9 cellular contexts compared by ENCODE assay signal in the genomic region with DNA sequence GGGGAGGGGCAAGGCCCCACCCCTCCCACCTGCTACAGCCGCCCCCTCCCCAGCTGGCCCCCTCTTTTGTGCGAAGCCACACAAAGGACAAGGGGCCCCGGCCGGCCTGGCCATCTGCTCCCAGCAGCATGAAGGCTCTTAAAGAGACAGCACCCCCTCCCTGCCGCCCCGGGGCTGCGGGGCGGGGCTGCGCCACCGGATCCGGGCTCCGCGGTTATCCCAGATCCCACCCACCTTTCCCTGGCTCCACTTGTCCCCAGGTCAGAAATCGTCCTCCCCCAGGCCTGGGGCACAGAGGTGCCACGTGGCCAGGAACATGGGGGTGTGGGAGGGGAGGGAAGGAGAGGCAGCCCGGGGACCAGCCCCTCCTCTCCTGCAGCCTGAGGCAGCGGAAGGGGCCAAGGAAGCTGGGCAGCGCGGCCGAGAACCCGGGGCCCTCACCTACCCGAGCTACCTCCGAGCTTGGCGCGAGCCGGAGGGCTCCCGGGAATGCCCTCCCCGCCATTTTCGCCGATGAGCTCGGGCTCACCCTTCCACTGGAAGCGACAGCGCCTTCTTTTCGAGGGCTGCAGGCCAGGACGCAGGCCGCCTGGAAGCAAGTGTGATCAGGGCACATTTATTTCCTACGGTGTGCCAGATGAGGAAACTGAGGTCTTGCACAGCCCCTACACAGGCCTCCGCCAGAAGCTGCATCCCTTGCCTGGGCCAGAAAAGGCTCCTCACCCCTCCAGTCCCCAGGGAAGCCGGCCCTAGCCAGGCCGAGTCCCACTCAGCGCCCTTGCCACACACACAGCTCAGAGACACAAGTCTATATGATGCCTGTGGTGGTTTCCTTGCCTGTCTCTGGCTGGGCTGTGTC. TPM values are rescaled to one million over a fixed set of nuclear protein-coding genes. Genes with fewer than 3 reads are reported as not detected.
DNase-seq lines count a peak whose midpoint lies in the region; ATAC-seq and TF ChIP-seq lines count a peak whose summit lies in the region.
"Had no signal": no experiment of that assay in that cellular context is flagged by ENCODE, and none has a peak within 500 bp of the region (broad histone marks: within the 10 kb centered on the region; RNA-seq: fewer than 3 reads in every experiment).

No MANE protein-coding gene starts in this region.

- 47% methylated on average over 15 of the region's 41 CpGs for WGBS in mammary epithelial cell (ENCODE audit: low coverage, missing lambda C conversion rate)
- 13% methylated on average over 28 to 37 of the region's 41 CpGs for WGBS in mesodermal cell (ENCODE audit: insufficient coverage in 2 of 2), 2 experiments

- H3K4me1 ChIP-seq in breast epithelium (peaks cover 4 to 31% of the 10 kb centered on the region in 2 donors), mammary epithelial cell (ENCODE audit: insufficient read depth, low read length) (peaks cover 16% of the 10 kb centered on the region), mesodermal cell (ENCODE audit: control insufficient read depth, insufficient read depth, low read length, poor library complexity, severe bottlenecking) (peaks cover 29% of the 10 kb centered on the region), vagina (peaks cover 56% of the 10 kb centered on the region)

- H3K27ac ChIP-seq in breast epithelium: peak overlapping the region; percentile 82 to 83
- no peak overlapping the region for H3K27ac ChIP-seq in mammary epithelial cell (ENCODE audit: insufficient read depth, low read depth, low read length)
- H3K27ac ChIP-seq in mesodermal cell (ENCODE audit: low read depth, low read length, severe bottlenecking): peak overlapping the region; percentile 89
- H3K27ac ChIP-seq in vagina: peak overlapping the region; percentile 81
- H3K27ac ChIP-seq: C4-2B had no signal

- no peaks in the 10 kb centered on the region for H3K36me3 Mint-ChIP-seq in activated CD4-positive, alpha-beta memory T cell treated with anti-CD3 and anti-CD28 coated beads for 36 hours

- H3K4me2 ChIP-seq in mammary epithelial cell (ENCODE audit: insufficient read depth, low read depth, low read length): no peak overlapping the region

- H3K27ac Mint-ChIP-seq in activated CD4-positive, alpha-beta memory T cell treated with anti-CD3 and anti-CD28 coated beads for 36 hours: no peak overlapping the region

- BruUV-seq in mammary epithelial cell (replicated peaks; lab: Mats Ljungman, UMichigan): no TSS peak

- no peaks in the 10 kb centered on the region for H4K20me1 ChIP-seq in mammary epithelial cell (ENCODE audit: insufficient read depth, low read length)

- no peak overlapping the region for H3K4me3 Mint-ChIP-seq in activated CD4-positive, alpha-beta memory T cell treated with anti-CD3 and anti-CD28 coated beads for 36 hours

- in situ Hi-C loops in mammary epithelial cell (cut with MboI; ENCODE audit: low sequenced_read_pairs in 2 of 2): no loop called here

- DNase-seq in breast epithelium (ENCODE audit: low spot score in 2 of 2) (no peak), mammary epithelial cell (no peak), cerebellum (ENCODE audit: low spot score) (peak; percentile 72), vagina (ENCODE audit: extremely low spot score in 2 of 2) (no peak)
- no peak for DNase-seq in activated CD4-positive, alpha-beta memory T cell treated with anti-CD3 and anti-CD28 coated beads for 36 hours

- H3K27me3 ChIP-seq in breast epithelium (no peaks in the 10 kb centered on the region), mammary epithelial cell (ENCODE audit: insufficient read depth, low read length) (peaks cover 9% of the 10 kb centered on the region), vagina (no peaks in the 10 kb centered on the region)

- POLR2A ChIA-PET in activated CD4-positive, alpha-beta memory T cell treated with anti-CD3 and anti-CD28 coated beads for 36 hours (lab: Charles Lee): no interaction called here

- ATAC-seq in HG03571 (IDR thresholded peaks at IDR 0.05; ENCODE audit: unreplicated experiment): no peak
- no peak for ATAC-seq in HG03457 (IDR thresholded peaks at IDR 0.05; ENCODE audit: unreplicated experiment)

- TF ChIP-seq POLR2A in breast epithelium (IDR thresholded peaks at IDR 0.05): no peak
- no peak for TF ChIP-seq POLR2A in vagina (IDR thresholded peaks at IDR 0.05)

- peaks cover 16% of the 10 kb centered on the region for H3K4me1 Mint-ChIP-seq in activated CD4-positive, alpha-beta memory T cell treated with anti-CD3 and anti-CD28 coated beads for 36 hours (ENCODE audit: low read depth)

- H3K9me3 ChIP-seq in breast epithelium (no peaks in the 10 kb centered on the region), mammary epithelial cell (replicated peaks; ENCODE audit: insufficient read depth, low read length) (no peaks in the 10 kb centered on the region), mesodermal cell (ENCODE audit: control insufficient read depth, low read length) (no peaks in the 10 kb centered on the region), vagina (no peaks in the 10 kb centered on the region)

- H3K27me3 Mint-ChIP-seq in activated CD4-positive, alpha-beta memory T cell treated with anti-CD3 and anti-CD28 coated beads for 36 hours: no peaks in the 10 kb centered on the region

- H3K79me2 ChIP-seq in mammary epithelial cell (ENCODE audit: insufficient read depth, low read length): no peaks in the 10 kb centered on the region

- CTCF ChIA-PET in mammary epithelial cell (lab: Charles Lee; ENCODE audit: low non-redundant PET): no interaction called here
- CTCF ChIA-PET in activated CD4-positive, alpha-beta memory T cell treated with anti-CD3 and anti-CD28 coated beads for 36 hours (lab: Charles Lee): interaction anchor here (1.1 to 4.5 kb wide), 5 partner anchors 13 to 82 kb away, joined by 3 to 36 read pairs (median 4); partner anchors contain the start of gene MARK2

- no peaks in the 10 kb centered on the region for H3K9me3 Mint-ChIP-seq in activated CD4-positive, alpha-beta memory T cell treated with anti-CD3 and anti-CD28 coated beads for 36 hours

- H3K36me3 ChIP-seq in breast epithelium: no peaks in the 10 kb centered on the region
- no peaks in the 10 kb centered on the region for H3K36me3 ChIP-seq in mammary epithelial cell (ENCODE audit: insufficient read depth, low read length)
- peaks cover 8% of the 10 kb centered on the region for H3K36me3 ChIP-seq in mesodermal cell (ENCODE audit: control insufficient read depth, insufficient read depth, low read length)
- H3K36me3 ChIP-seq in vagina: no peaks in the 10 kb centered on the region

- H3K4me3 ChIP-seq in breast epithelium: peak overlapping the region; percentile 38 to 62 (median 42)
- H3K4me3 ChIP-seq in mammary epithelial cell (replicated peaks in 1 of 3; ENCODE audit: insufficient read depth in 1 of 3, low read depth in 2 of 3, low read length in 3 of 3): no peak overlapping the region
- peak overlapping the region; percentile 18 for H3K4me3 ChIP-seq in mesodermal cell (ENCODE audit: extremely low read depth, insufficient read depth, low read length, poor library complexity, severe bottlenecking)
- peak overlapping the region; percentile 23 to 27 for H3K4me3 ChIP-seq in vagina

- dilution Hi-C loops in mammary epithelial cell (cut with HindIII; ENCODE audit: low sequenced_read_pairs): no loop called here

- no peak overlapping the region for H2AFZ ChIP-seq in mammary epithelial cell (ENCODE audit: low read depth, low read length)

- TF ChIP-seq CTCF in breast epithelium (IDR thresholded peaks at IDR 0.05) (no peak), mammary epithelial cell (conservative IDR thresholded peaks at IDR 0.05 in 1 of 2, IDR thresholded peaks at IDR 0.05 in 1 of 2; ENCODE audit: extremely low read depth in 1 of 2, insufficient read depth in 1 of 2, low read depth in 1 of 2, low read length in 2 of 2) (no peak), vagina (IDR thresholded peaks at IDR 0.05) (no peak)

- intact Hi-C loops in breast epithelium (cut with DNase I; ENCODE audit: low total_unique reads) (loop anchor here (5.0 kb wide), 1 partner anchor 248 kb away; the partner anchor contains the start of gene MACROD1), mammary epithelial cell (cut with micrococcal nuclease) (no loop called here), vagina (cut with DNase I) (no loop called here)
- intact Hi-C loops in activated CD4-positive, alpha-beta memory T cell treated with anti-CD3 and anti-CD28 coated beads for 36 hours (cut with micrococcal nuclease): loop anchor here (2.0 kb wide), 2 partner anchors 19 to 83 kb away; partner anchors contain the start of gene NAA40

- H3K9ac ChIP-seq in mammary epithelial cell (ENCODE audit: insufficient read depth, low read length): no peak overlapping the region

RNA-seq across cellular contexts. Expression of gene RCOR2, which starts 2.5 kb away (rescaled TPM):
- total RNA-seq in breast epithelium (under 1 TPM; 0.16 to 0.33 (median 0.29) TPM), mammary epithelial cell (under 1 TPM; 0.14 to 0.17 TPM), cerebellum (15.5 TPM), vagina (not detected)
- 0.08 TPM for polyA plus RNA-seq in mammary epithelial cell
- polyA minus RNA-seq in mammary epithelial cell: not detected
- 29.9 TPM for polyA plus RNA-seq in mesodermal cell (2013, experiment 1 of 2)
- 28.3 TPM for polyA plus RNA-seq in mesodermal cell (2013, experiment 2 of 2)
- under 1 TPM; 0.21 to 0.27 TPM for total RNA-seq in activated CD4-positive, alpha-beta memory T cell treated with anti-CD3 and anti-CD28 coated beads for 36 hours

RNA-seq across cellular contexts. Expression of gene NAA40, which starts 19.3 kb away (rescaled TPM):
- 10 to 100 TPM in 2 of 3 donors, 1 to 10 TPM in 1; 5.9 to 27.4 (median 19.7) TPM for total RNA-seq in breast epithelium
- total RNA-seq in mammary epithelial cell: 10 to 100 TPM; 16.3 to 20.2 TPM
- polyA plus RNA-seq in mammary epithelial cell: 18.0 TPM
- polyA minus RNA-seq in mammary epithelial cell: 19.3 TPM
- total RNA-seq in cerebellum: 24.7 TPM
- polyA plus RNA-seq in mesodermal cell (2013, experiment 1 of 2): 22.4 TPM
- 18.8 TPM for polyA plus RNA-seq in mesodermal cell (2013, experiment 2 of 2)
- total RNA-seq in vagina: 7.1 TPM
- 10 to 100 TPM; 15.4 to 17.3 TPM for total RNA-seq in activated CD4-positive, alpha-beta memory T cell treated with anti-CD3 and anti-CD28 coated beads for 36 hours

RNA-seq across cellular contexts. Expression of gene COX8A, which starts 54.9 kb away (rescaled TPM):
- total RNA-seq in breast epithelium (100 to 1,000 TPM; 257 to 326 (median 293) TPM), mammary epithelial cell (100 to 1,000 TPM; 185 to 338 TPM), cerebellum (204 TPM), vagina (383 TPM)
- 576 TPM for polyA plus RNA-seq in mammary epithelial cell
- polyA minus RNA-seq in mammary epithelial cell: 282 TPM
- 375 TPM for polyA plus RNA-seq in mesodermal cell (2013, experiment 1 of 2)
- 310 TPM for polyA plus RNA-seq in mesodermal cell (2013, experiment 2 of 2)
- 100 to 1,000 TPM; 559 to 581 TPM for total RNA-seq in activated CD4-positive, alpha-beta memory T cell treated with anti-CD3 and anti-CD28 coated beads for 36 hours

Comparison
In these comparisons a context has a peak if more than half of its experiments do, and no peak if none do; other contexts are left out.
1. H3K4me3 ChIP-seq: peak in breast epithelium (3 of 3), mesodermal cell (single experiment) and vagina (2 of 2); none in mammary epithelial cell (0 of 3).
2. intact Hi-C loops: an anchor here in breast epithelium (5.0 kb wide) and activated CD4-positive, alpha-beta memory T cell treated with anti-CD3 and anti-CD28 coated beads for 36 hours (2.0 kb wide); none called in mammary epithelial cell and vagina.
3. RNA of gene RCOR2, which starts 2.5 kb away (total RNA-seq): 15.5 TPM in cerebellum (single experiment); 0.16 to 0.33 TPM in breast epithelium, 0.21 to 0.27 TPM in activated CD4-positive, alpha-beta memory T cell treated with anti-CD3 and anti-CD28 coated beads for 36 hours, 0.14 to 0.17 TPM in mammary epithelial cell and not detected in vagina (single experiment); every median in the first group is over 10 times any median in the second.